16 cellular contexts compared by ENCODE assay signal in the genomic region with DNA sequence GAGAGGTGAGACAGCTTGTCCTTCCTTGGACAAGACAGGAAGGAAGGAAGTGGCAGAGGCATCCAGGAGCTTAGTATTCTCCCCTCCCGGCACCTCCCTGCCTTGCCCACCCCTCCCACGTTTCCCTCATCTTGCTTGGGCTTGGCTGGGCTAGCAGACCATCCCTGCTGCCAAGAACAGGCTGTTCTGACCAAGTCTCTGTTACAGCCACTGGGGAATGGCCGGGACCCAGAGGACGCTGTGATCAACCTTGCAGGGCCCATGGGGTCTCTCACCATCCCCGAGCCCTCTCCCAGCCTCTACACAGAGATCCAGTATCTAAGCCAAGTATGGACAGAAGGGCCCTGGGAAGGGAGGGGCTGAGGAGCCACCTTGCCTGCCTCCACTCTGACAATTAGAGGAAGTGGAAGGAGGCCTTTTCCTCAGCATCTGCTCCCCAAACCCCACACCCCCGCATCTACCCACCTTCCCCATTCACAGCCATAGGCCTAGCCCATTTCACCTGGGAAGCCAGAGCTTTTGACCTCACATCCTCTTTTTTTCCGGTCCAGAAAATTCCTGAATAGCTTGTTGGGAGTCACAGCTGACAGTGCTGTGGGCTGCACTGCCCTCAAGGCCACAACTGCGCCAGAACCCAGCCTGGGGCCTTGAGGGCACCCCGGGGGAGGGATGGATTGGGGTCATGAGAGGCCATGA. TPM values are rescaled to one million over a fixed set of nuclear protein-coding genes. Genes with fewer than 3 reads are reported as not detected.
A peak's percentile ranks its signal among the peaks of the same experiment; 100 is the strongest.
DNase-seq lines count a peak whose midpoint lies in the region; ATAC-seq, FAIRE-seq and TF ChIP-seq lines count a peak whose summit lies in the region.
"Had no signal": no experiment of that assay in that cellular context is flagged by ENCODE, and none has a peak within 500 bp of the region (broad histone marks: within the 10 kb centered on the region; RNA-seq: fewer than 3 reads in every experiment).

No MANE protein-coding gene starts in this region.

- no peak for TF ChIP-seq CTCF in ascending aorta (IDR thresholded peaks at IDR 0.05)
- TF ChIP-seq CTCF in right atrium auricular region (IDR thresholded peaks at IDR 0.05): no peak
- no peak for TF ChIP-seq CTCF in spleen (IDR thresholded peaks at IDR 0.05 in 8 of 11, conservative IDR thresholded peaks at IDR 0.05 in 3 of 11)

- H3K4me1 ChIP-seq in ascending aorta: peaks cover 0 to 17% of the 10 kb centered on the region in 2 donors
- H3K4me1 ChIP-seq in right atrium auricular region: peaks cover 0 to 50% of the 10 kb centered on the region in 2 donors
- peaks cover 3 to 50% (median 19%) of the 10 kb centered on the region in 6 donors for H3K4me1 ChIP-seq in spleen

- H3K27ac ChIP-seq in ascending aorta (peak overlapping the region; percentile 52 to 71), right atrium auricular region (peak overlapping the region; percentile 64 to 76), spleen (no peak overlapping the region)
- H3K27ac ChIP-seq: PC-9 had no signal

- H3K4me3 ChIP-seq in ascending aorta (no peak overlapping the region), right atrium auricular region (no peak overlapping the region), spleen (no peak overlapping the region)
- H3K4me3 ChIP-seq: PC-9 had no signal

- H3K9me3 ChIP-seq in ascending aorta (no peaks in the 10 kb centered on the region), right atrium auricular region (no peaks in the 10 kb centered on the region), spleen (peaks cover 0 to 3% (median 0%) of the 10 kb centered on the region in 8 donors)

- DNase-seq in GM12891 (ENCODE audit: insufficient read length, low spot score) (no peak), ascending aorta (ENCODE audit: low spot score in 2 of 2) (peak in 1 of 2 donors; percentile 71), right atrium auricular region (ENCODE audit: low spot score) (no peak), spleen (peak; percentile 54), NCI-H1694 (lab: John Stamatoyannopoulos, UW) (no peak), iPS-NIHi11 (ENCODE audit: low spot score) (no peak), NCI-H2171 (lab: John Stamatoyannopoulos, UW) (no peak)
- DNase-seq: activated CD4-positive, alpha-beta memory T cell treated with anti-CD3 and anti-CD28 coated beads, Interleukin-2, amount 10 ng/mL, durations not matched to agents 7 days and 5 days; immature natural killer cell; mesendoderm; NCI-H187 treated with DMSO at 0.1 percent for 48 hours; NCI-H524 treated with DMSO at 0.1 percent for 48 hours; PC-9 had no signal

- ATAC-seq in GM19395 (IDR thresholded peaks at IDR 0.05; ENCODE audit: unreplicated experiment): no peak

- intact Hi-C loops in ascending aorta (cut with DNase I): no loop called here
- intact Hi-C loops in spleen (cut with DNase I; ENCODE audit: low total_unique reads): no loop called here

- no peak for TF ChIP-seq POLR2A in GM12891 (IDR thresholded peaks at IDR 0.05; ENCODE audit: low read depth, low read length)
- TF ChIP-seq POLR2A in spleen (IDR thresholded peaks at IDR 0.05): no peak

- H3K36me3 ChIP-seq in ascending aorta (no peaks in the 10 kb centered on the region), right atrium auricular region (no peaks in the 10 kb centered on the region), spleen (no peaks in the 10 kb centered on the region)

- WGBS in spleen, 5 donors: 46 to 61% (median 56%) methylated on average over 9 of the region's 9 CpGs

- FAIRE-seq in GM12891 (lab: Jason Lieb, UNC): no peak
- FAIRE-seq: GM19239 had no signal

- H3K27me3 ChIP-seq in ascending aorta (no peaks in the 10 kb centered on the region), right atrium auricular region (no peaks in the 10 kb centered on the region), spleen (replicated peaks in 1 of 7) (peaks cover 0 to 36% (median 0%) of the 10 kb centered on the region in 7 donors)

TF ChIP-seq in GM12891, 5 proteins besides CTCF, POLR2A, EP300 and RAD21:
- TF ChIP-seq SPI1 (IDR thresholded peaks at IDR 0.05; ENCODE audit: low read depth, low read length) (peak; percentile 57), PAX5 (IDR thresholded peaks at IDR 0.05; ENCODE audit: insufficient read depth, low read length, severe bottlenecking) (no peak)

RNA-seq across cellular contexts. Expression of a gene that starts 14.1 kb away (rescaled TPM):
- not detected for polyA plus RNA-seq in GM12891 (2012; ENCODE audit: low read depth, missing spikeins)
- total RNA-seq in ascending aorta (45.9 TPM), right atrium auricular region (10 to 100 TPM; 11.8 to 30.4 TPM), spleen (1 to 10 TPM in 6 of 7 donors, under 1 TPM in 1; 0.77 to 5.3 (median 3.6) TPM)
- polyA plus RNA-seq in spleen: 1 to 10 TPM in 1 of 3 donors, under 1 TPM in 2; 0.33 to 1.7 (median 0.73) TPM
- total RNA-seq: activated CD4-positive, alpha-beta memory T cell treated with anti-CD3 and anti-CD28 coated beads, Interleukin-2, amount 10 ng/mL, durations not matched to agents 7 days and 5 days; LHCN-M2; PC-9 had no signal
- polyA plus RNA-seq: immature natural killer cell had no signal

RNA-seq across cellular contexts. Expression of a gene that starts 28.1 kb away (rescaled TPM):
- not detected for polyA plus RNA-seq in GM12891 (2012; ENCODE audit: low read depth, missing spikeins)
- 37.0 TPM for total RNA-seq in ascending aorta
- total RNA-seq in right atrium auricular region: 10 to 100 TPM; 35.0 to 36.2 TPM
- total RNA-seq in spleen: 10 to 100 TPM in 2 of 7 donors, 1 to 10 TPM in 5; 3.3 to 23.9 (median 9.7) TPM
- polyA plus RNA-seq in spleen: 1 to 10 TPM; 1.9 to 7.1 (median 5.7) TPM
- total RNA-seq: activated CD4-positive, alpha-beta memory T cell treated with anti-CD3 and anti-CD28 coated beads, Interleukin-2, amount 10 ng/mL, durations not matched to agents 7 days and 5 days had no signal
- polyA plus RNA-seq: immature natural killer cell had no signal

RNA-seq across cellular contexts. Expression of a gene that starts 46.3 kb away (rescaled TPM):
- 0.04 TPM for polyA plus RNA-seq in GM12891 (2012; ENCODE audit: low read depth, missing spikeins)
- total RNA-seq in ascending aorta (16.7 TPM), right atrium auricular region (10 to 100 TPM; 11.9 to 15.6 TPM), spleen (1 to 10 TPM in 5 of 7 donors, under 1 TPM in 2; 0.77 to 2.4 (median 1.2) TPM)
- under 1 TPM; 0.13 to 0.51 (median 0.15) TPM for polyA plus RNA-seq in spleen

Comparison
In these comparisons a context has a peak if more than half of its experiments do, and no peak if none do; other contexts are left out.
1. H3K27ac ChIP-seq: peak in ascending aorta (2 of 2) and right atrium auricular region (2 of 2); none in spleen (0 of 8).